1 cellular context compared by ENCODE assay signal in the genomic region with DNA sequence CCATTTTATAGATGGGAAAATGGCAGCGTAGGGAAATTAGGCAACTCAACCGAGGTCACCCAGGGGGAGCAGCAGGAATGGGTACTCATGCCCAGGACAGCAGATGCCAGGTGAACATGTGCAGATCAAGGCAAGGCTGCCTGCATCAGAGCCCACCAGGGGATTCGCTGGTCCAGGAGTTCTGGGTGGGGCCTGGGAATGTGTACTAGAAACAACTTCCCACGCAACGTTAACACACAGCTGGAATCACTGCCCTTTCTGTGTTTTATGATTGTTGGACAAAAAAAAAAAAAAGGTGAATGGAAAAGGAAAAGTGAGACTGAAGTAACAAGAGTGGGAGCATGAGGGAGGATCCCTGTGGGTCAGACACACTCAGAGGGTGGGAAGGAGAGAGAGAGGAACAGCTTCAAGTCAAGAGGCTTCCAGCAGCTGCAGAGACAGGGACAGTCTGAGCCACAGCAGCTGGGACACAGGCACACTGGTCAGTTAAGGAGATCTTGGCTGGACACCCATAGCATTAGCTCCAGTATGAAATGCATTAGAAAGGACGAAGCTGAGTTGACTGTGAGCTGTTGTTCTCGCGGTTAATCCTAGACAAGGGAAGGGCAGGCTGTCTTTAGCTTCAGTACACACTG.
TF ChIP-seq lines count a peak whose summit lies in the region.

No MANE protein-coding gene starts in this region.

TF ChIP-seq in IMR-90, 13 proteins besides CTCF, POLR2A, EP300 and RAD21:
- TF ChIP-seq, protein P1, sequence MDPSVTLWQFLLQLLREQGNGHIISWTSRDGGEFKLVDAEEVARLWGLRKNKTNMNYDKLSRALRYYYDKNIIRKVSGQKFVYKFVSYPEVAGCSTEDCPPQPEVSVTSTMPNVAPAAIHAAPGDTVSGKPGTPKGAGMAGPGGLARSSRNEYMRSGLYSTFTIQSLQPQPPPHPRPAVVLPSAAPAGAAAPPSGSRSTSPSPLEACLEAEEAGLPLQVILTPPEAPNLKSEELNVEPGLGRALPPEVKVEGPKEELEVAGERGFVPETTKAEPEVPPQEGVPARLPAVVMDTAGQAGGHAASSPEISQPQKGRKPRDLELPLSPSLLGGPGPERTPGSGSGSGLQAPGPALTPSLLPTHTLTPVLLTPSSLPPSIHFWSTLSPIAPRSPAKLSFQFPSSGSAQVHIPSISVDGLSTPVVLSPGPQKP (IDR thresholded peaks at IDR 0.05; ENCODE audit: borderline replicate concordance, low read depth, low read length), result no peak
- TF ChIP-seq MAFK (IDR thresholded peaks at IDR 0.05; ENCODE audit: low read depth, low read length) (no peak), CHD1 (IDR thresholded peaks at IDR 0.05; ENCODE audit: low read depth, low read length) (no peak), SMC3 (IDR thresholded peaks at IDR 0.05; ENCODE audit: low read depth, low read length) (no peak), NFE2L2 (IDR thresholded peaks at IDR 0.05; ENCODE audit: low read depth, low read length) (no peak), MAZ (IDR thresholded peaks at IDR 0.05; ENCODE audit: borderline replicate concordance, low read depth, low read length) (no peak), RFX5 (IDR thresholded peaks at IDR 0.05; ENCODE audit: low read depth, low read length) (no peak), RCOR1 (IDR thresholded peaks at IDR 0.05; ENCODE audit: insufficient replicate concordance, low read length) (no peak), BHLHE40 (IDR thresholded peaks at IDR 0.05; ENCODE audit: low read depth, low read length) (no peak), CEBPB (IDR thresholded peaks at IDR 0.05; ENCODE audit: low read depth, low read length) (no peak), MXI1 (IDR thresholded peaks at IDR 0.05; ENCODE audit: borderline replicate concordance, low read depth, low read length) (no peak), FOS (IDR thresholded peaks at IDR 0.05; ENCODE audit: low read depth, low read length) (no peak)
- TF ChIP-seq, protein P2, sequence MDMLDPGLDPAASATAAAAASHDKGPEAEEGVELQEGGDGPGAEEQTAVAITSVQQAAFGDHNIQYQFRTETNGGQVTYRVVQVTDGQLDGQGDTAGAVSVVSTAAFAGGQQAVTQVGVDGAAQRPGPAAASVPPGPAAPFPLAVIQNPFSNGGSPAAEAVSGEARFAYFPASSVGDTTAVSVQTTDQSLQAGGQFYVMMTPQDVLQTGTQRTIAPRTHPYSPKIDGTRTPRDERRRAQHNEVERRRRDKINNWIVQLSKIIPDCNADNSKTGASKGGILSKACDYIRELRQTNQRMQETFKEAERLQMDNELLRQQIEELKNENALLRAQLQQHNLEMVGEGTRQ (IDR thresholded peaks at IDR 0.05; ENCODE audit: low read depth, low read length), result no peak
